ENCODE assay signal across 12 cellular contexts in genomic region chr7:118245267-118246040, GRCh38. TPM values are rescaled to one million over a fixed set of nuclear protein-coding genes. Genes with fewer than 3 reads are reported as not detected.
DNase-seq lines count a peak whose midpoint lies in the region; ATAC-seq and TF ChIP-seq lines count a peak whose summit lies in the region.
"Had no signal": no experiment of that assay in that cellular context is flagged by ENCODE, and none has a peak within 500 bp of the region (broad histone marks: within the 10 kb centered on the region; RNA-seq: fewer than 3 reads in every experiment).

No MANE protein-coding gene starts in this region.

- in situ Hi-C loops in Caki2 (cut with HindIII; ENCODE audit: low pct_unique_long_range_greater_than_20kb, low sequenced_read_pairs): no loop called here

- peak; percentile 86 for ATAC-seq in GM19351 (IDR thresholded peaks at IDR 0.05; ENCODE audit: unreplicated experiment)
- peak; percentile 93 for ATAC-seq in HG02973 (IDR thresholded peaks at IDR 0.05; ENCODE audit: unreplicated experiment)
- ATAC-seq: psoas muscle, Right ventricle myocardium inferior had no signal

- no peak for TF ChIP-seq CTCF in GM20000 (IDR thresholded peaks at IDR 0.05; ENCODE audit: extremely low read depth, missing control alignments)

- peak; percentile 25 for DNase-seq in Caki2 (ENCODE audit: low read depth)
- peak; percentile 11 for DNase-seq in NCI-H226
- DNase-seq in NCI-H1694 treated with DMSO at 0.1 percent for 48 hours (lab: John Stamatoyannopoulos, UW): no peak
- no peak for DNase-seq in NCI-H446 treated with DMSO at 0.1 percent for 48 hours (lab: John Stamatoyannopoulos, UW)
- DNase-seq in GM20000 (ENCODE audit: low spot score): no peak
- DNase-seq in NCI-H2227 treated with DMSO at 0.1 percent for 48 hours (lab: John Stamatoyannopoulos, UW): no peak
- DNase-seq: activated CD4-positive, alpha-beta memory T cell treated with anti-CD3 and anti-CD28 coated beads, Interleukin-2, amount 10 ng/mL, durations not matched to agents 7 days and 5 days; NCI-H1417 treated with DMSO at 0.1 percent for 48 hours; psoas muscle had no signal

RNA-seq across cellular contexts. Expression of gene ANKRD7, which starts 20.9 kb away (rescaled TPM):
- 1.9 and 4.0 TPM in 2 replicates for total RNA-seq in Caki2 (2014; rRNA removed; shearing (Covaris generic); ENCODE audit: low replicate concordance)
- total RNA-seq: activated CD4-positive, alpha-beta memory T cell treated with anti-CD3 and anti-CD28 coated beads, Interleukin-2, amount 10 ng/mL, durations not matched to agents 7 days and 5 days had no signal

Comparison
In these comparisons a context has a peak if more than half of its experiments do, and no peak if none do; other contexts are left out.
1. DNase-seq: peak in Caki2 (single experiment) and NCI-H226 (single experiment); none in NCI-H1694 treated with DMSO at 0.1 percent for 48 hours (single experiment), NCI-H446 treated with DMSO at 0.1 percent for 48 hours (single experiment), GM20000 (single experiment) and NCI-H2227 treated with DMSO at 0.1 percent for 48 hours (single experiment).